8 cellular contexts compared by ENCODE assay signal in genomic region chr14:106592115-106592852, GRCh38.
DNase-seq lines count a peak whose midpoint lies in the region; FAIRE-seq and TF ChIP-seq lines count a peak whose summit lies in the region.
"Not testable (repeated sequence)": the region's sequence is repeated elsewhere in the genome, so short reads cannot be mapped to it uniquely, and the experiment has no call there.

No MANE protein-coding gene starts in this region.

- not testable (repeated sequence) for TF ChIP-seq POLR2A in GM12891 (IDR thresholded peaks at IDR 0.05; ENCODE audit: low read depth, low read length)

- not testable (repeated sequence) for H2AFZ ChIP-seq in OCI-LY7 (ENCODE audit: low read length)

- peaks cover 0 to 72% (median 50%) of the 10 kb centered on the region in 10 experiments; a peak in 15 of 20 replicates for H3K4me1 ChIP-seq in BLaER1 treated with 17β-estradiol and CSF1 and Interleukin-3, amounts not matched to agents 10 nM and 100 nM
- H3K4me1 ChIP-seq in OCI-LY7 (ENCODE audit: insufficient read depth, low read length, poor library complexity, severe bottlenecking): peaks cover 28% of the 10 kb centered on the region

- H3K9me3 ChIP-seq in BLaER1 treated with 17β-estradiol and CSF1 and Interleukin-3, amounts not matched to agents 10 nM and 100 nM (replicated peaks in 1 of 11); OCI-LY7 (ENCODE audit: low read length): not testable (repeated sequence)

- H4K20me1 ChIP-seq in BLaER1 treated with 17β-estradiol and CSF1 and Interleukin-3, amounts not matched to agents 10 nM and 100 nM; OCI-LY7 (ENCODE audit: insufficient read depth, low read length): not testable (repeated sequence)

- DNase-seq in GM12891 (ENCODE audit: insufficient read length, low spot score): not testable (repeated sequence)
- DNase-seq in OCI-LY7 (ENCODE audit: low spot score): peak; percentile 65
- DNase-seq in activated CD4-positive, alpha-beta T cell treated with anti-CD3 and anti-CD28 coated beads for 4 hours: peak; percentile 61 to 62
- peak; percentile 70 for DNase-seq in activated T-cell treated with anti-CD3 and anti-CD28 coated beads, Interleukin-2, amount 50 U/mL, for 1 hour
- peak; percentile 62 for DNase-seq in activated naive CD8-positive, alpha-beta T cell treated with anti-CD3 and anti-CD28 coated beads, Interleukin-2, amount 50 U/mL, for 16 hours (ENCODE audit: low read depth, low spot score)
- DNase-seq in stimulated activated CD4-positive, alpha-beta T cell treated with anti-CD3 and anti-CD28 coated beads, Interleukin-1b, Interleukin-23, amount 100 ng/mL, for 48 hours: peak; percentile 84
- peak; percentile 69 for DNase-seq in stimulated activated CD8-positive, alpha-beta memory T cell treated with anti-CD3 and anti-CD28 coated beads, Interleukin-7, amount 100 ng/mL, for 24 hours (ENCODE audit: low read depth)

- CTCF ChIA-PET in OCI-LY7 (lab: Charles Lee; ENCODE audit: unreplicated experiment): not testable (repeated sequence)

- peak; percentile 54; the same call in 1 of the 2 replicates for TF ChIP-seq CTCF in OCI-LY7 (conservative IDR thresholded peaks at IDR 0.05; ENCODE audit: low read length)

- not testable (repeated sequence) for H3K27me3 ChIP-seq in BLaER1 treated with 17β-estradiol and CSF1 and Interleukin-3, amounts not matched to agents 10 nM and 100 nM

- H3K4me2 ChIP-seq in BLaER1 treated with 17β-estradiol and CSF1 and Interleukin-3, amounts not matched to agents 10 nM and 100 nM: peak overlapping the region; percentile 41 to 76 (median 70); a peak in 19 of 22 replicates
- peak overlapping the region; percentile 46 for H3K4me2 ChIP-seq in OCI-LY7 (ENCODE audit: low read length)

- POLR2A ChIA-PET in OCI-LY7 (lab: Charles Lee): not testable (repeated sequence)

- peak overlapping the region in 7 of 11 experiments; percentile 52 to 83 (median 78); a peak in 13 of 22 replicates for H3K27ac ChIP-seq in BLaER1 treated with 17β-estradiol and CSF1 and Interleukin-3, amounts not matched to agents 10 nM and 100 nM
- H3K27ac ChIP-seq in OCI-LY7 (ENCODE audit: low read depth, low read length, poor library complexity, severe bottlenecking): not testable (repeated sequence)

- H3K9me2 ChIP-seq in OCI-LY7 (ENCODE audit: insufficient read depth, low read length): not testable (repeated sequence)

- H3K4me3 ChIP-seq in BLaER1 treated with 17β-estradiol and CSF1 and Interleukin-3, amounts not matched to agents 10 nM and 100 nM: peak overlapping the region in 3 of 10 experiments; percentile 28 to 46 (median 45); a peak in 6 of 20 replicates
- peak overlapping the region; percentile 31 for H3K4me3 ChIP-seq in OCI-LY7 (ENCODE audit: low read depth, low read length, poor library complexity, severe bottlenecking)

- H3K79me2 ChIP-seq in OCI-LY7 (ENCODE audit: insufficient read depth, low read depth, low read length): not testable (repeated sequence)

- intact Hi-C loops in OCI-LY7 (cut with micrococcal nuclease; ENCODE audit: unreplicated experiment): not testable (repeated sequence)

- peak overlapping the region in 5 of 11 experiments; percentile 51 to 78 (median 72); a peak in 11 of 22 replicates for H3K9ac ChIP-seq in BLaER1 treated with 17β-estradiol and CSF1 and Interleukin-3, amounts not matched to agents 10 nM and 100 nM

- H3K36me3 ChIP-seq in BLaER1 treated with 17β-estradiol and CSF1 and Interleukin-3, amounts not matched to agents 10 nM and 100 nM; OCI-LY7 (ENCODE audit: insufficient read depth, low read length): not testable (repeated sequence)

- peak; percentile 91 for FAIRE-seq in GM12891 (lab: Jason Lieb, UNC)

- BruUV-seq in OCI-LY7 (replicated peaks; lab: Mats Ljungman, UMichigan): not testable (repeated sequence)
